ENCODE assay signal across 21 cellular contexts in the genomic region with DNA sequence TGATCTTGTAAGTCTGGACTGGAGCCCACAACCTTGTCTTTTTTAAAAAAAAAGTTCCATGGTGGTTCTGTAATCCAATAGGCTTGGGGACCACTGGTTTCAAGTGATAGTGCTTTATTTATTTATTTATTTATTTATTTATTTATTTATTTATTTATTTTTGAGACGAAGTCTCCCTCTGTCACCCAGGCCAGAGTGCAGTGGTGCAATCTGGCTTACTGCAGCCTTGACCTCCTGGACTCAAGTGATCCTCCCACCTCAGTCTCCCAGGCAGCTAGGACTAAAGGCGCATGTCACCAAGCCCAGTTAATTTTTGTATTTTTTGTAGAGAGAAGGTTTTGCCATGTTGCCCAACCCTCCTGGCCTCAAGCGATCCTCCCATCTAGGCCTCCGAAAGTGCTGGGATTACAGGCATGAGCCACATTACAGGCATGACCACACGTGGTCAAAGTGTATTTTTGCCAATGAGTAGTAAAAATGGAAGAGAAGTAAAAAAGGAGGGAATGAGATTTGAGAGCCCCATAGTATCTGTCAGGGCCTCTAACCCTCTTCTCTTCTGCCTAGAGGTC. TPM values are rescaled to one million over a fixed set of nuclear protein-coding genes. Genes with fewer than 3 reads are reported as not detected.
"Had no signal": no experiment of that assay in that cellular context is flagged by ENCODE, and none has a peak within 500 bp of the region (broad histone marks: within the 10 kb centered on the region; RNA-seq: fewer than 3 reads in every experiment).

No MANE protein-coding gene starts in this region.

- FAIRE-seq: K562 had no signal

- H3K4me3 ChIP-seq: K562, SJCRH30 had no signal

- H3K4me2 ChIP-seq: KMS-11 had no signal

- H3K9ac ChIP-seq: KMS-11 had no signal

- H3K36me3 Mint-ChIP-seq: IgD-negative memory B cell had no signal

- H3K27ac ChIP-seq: KMS-11, RWPE1, SJCRH30 had no signal

- DNase-seq: Kasumi-1, MM.1S, NCI-H1092 treated with DMSO at 0.1 percent for 48 hours, NCI-H1436, NCI-H187, NCI-H2029, NCI-H2081 treated with DMSO at 0.1 percent for 48 hours, NCI-H2171, NCI-H226, NCI-H446, NCI-H510A, NCI-H524 treated with DMSO at 0.1 percent for 48 hours, NCI-H69, NCI-H774, SHP77 treated with DMSO at 0.1 percent for 48 hours, SJCRH30, SW 1271 had no signal

- ATAC-seq: K562 had no signal

- H3K36me3 ChIP-seq: SJCRH30 had no signal

- H3K9me3 ChIP-seq: SJCRH30 had no signal

- H3K27me3 ChIP-seq: SJCRH30 had no signal

- H3K27ac Mint-ChIP-seq: IgD-negative memory B cell had no signal

- H3K4me3 Mint-ChIP-seq: IgD-negative memory B cell had no signal

- H3K4me1 ChIP-seq: SJCRH30 had no signal

- H3K27me3 Mint-ChIP-seq: IgD-negative memory B cell had no signal

RNA-seq across cellular contexts. Expression of a gene that starts 44.8 kb away (rescaled TPM):
- polyA plus RNA-seq: IgD-negative memory B cell had no signal
